In the genomic region with DNA sequence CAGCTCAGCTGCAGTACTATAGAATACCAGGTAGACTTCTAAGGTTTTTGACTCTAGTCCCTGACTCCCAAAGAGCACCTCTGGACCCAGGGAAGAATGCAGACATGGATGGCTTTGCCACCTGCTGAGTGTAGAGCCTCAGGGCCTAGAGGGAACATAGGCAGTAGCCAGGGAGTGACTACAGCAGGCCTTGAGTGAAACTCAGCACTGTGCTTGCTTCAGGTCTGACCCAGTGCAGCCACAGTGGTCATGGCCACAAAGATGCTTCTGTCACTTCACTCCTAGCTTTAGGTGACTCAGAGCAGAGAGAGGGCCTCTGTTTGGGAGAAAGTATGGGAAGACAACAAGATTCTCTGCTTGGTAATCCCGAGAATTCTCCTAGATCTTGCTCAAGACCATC, we compare ENCODE assay signal across 35 cellular contexts.
"Had no signal": no experiment of that assay in that cellular context is flagged by ENCODE, and none has a peak within 500 bp of the region (broad histone marks: within the 10 kb centered on the region; RNA-seq: fewer than 3 reads in every experiment).

No MANE protein-coding gene starts in this region.

- ATAC-seq: activated CD4-positive, alpha-beta T cell treated with anti-CD3 and anti-CD28 coated beads for 36 hours; activated CD4-positive, CD25-positive, alpha-beta regulatory T cell treated with anti-CD3 and anti-CD28 coated beads, Interleukin-2, amount 50 U/mL, for 24 hours; activated CD8-positive, alpha-beta memory T cell treated with anti-CD3 and anti-CD28 coated beads, Interleukin-2, amount 10 ng/mL, durations not matched to agents 7 days and 5 days; WTC11 had no signal

- H3K27ac Mint-ChIP-seq: activated CD4-positive, alpha-beta memory T cell treated with anti-CD3 and anti-CD28 coated beads, Interleukin-2, amount 10 ng/mL, durations not matched to agents 7 days and 5 days; activated CD4-positive, alpha-beta T cell treated with anti-CD3 and anti-CD28 coated beads for 36 hours; activated CD4-positive, alpha-beta T cell treated with anti-CD3 and anti-CD28 coated beads, Interleukin-2, amount 10 ng/mL, durations not matched to agents 7 days and 5 days; activated CD8-positive, alpha-beta memory T cell treated with anti-CD3 and anti-CD28 coated beads, Interleukin-2, amount 10 ng/mL, durations not matched to agents 7 days and 5 days; activated naive CD4-positive, alpha-beta T cell treated with anti-CD3 and anti-CD28 coated beads, Interleukin-2, amount 10 ng/mL, durations not matched to agents 7 days and 5 days; activated naive CD4-positive, alpha-beta T cell treated with anti-CD3 and anti-CD28 coated beads, Interleukin-2, amount 50 U/mL, for 24 hours; activated T-cell treated with anti-CD3 and anti-CD28 coated beads, Interleukin-2, amount 50 U/mL, for 24 hours; activated T-helper 2 cell treated with anti-CD3 and anti-CD28 coated beads, Interferon-gamma antibody, Interleukin-2, Interleukin-4, amounts not matched to agents 10 μg/mL and 5 μg/mL and 100 μg/mL, durations not matched to agents 14 hours and 24 hours and 36 hours; brain; T-helper 1 cell treated with Interleukin-12 subunit alpha and Interleukin-12 subunit beta and Interleukin-4 antibody, amounts not matched to agents 30 μg/mL and 1 μg/mL, for 36 hours; T-helper 2 cell treated with Interferon-gamma antibody and Interleukin-4, amounts not matched to agents 5 μg/mL and 100 μg/mL, for 36 hours; WTC11 had no signal

- H3K27me3 ChIP-seq: ascending aorta, cardiac muscle cell had no signal

- H3K36me3 Mint-ChIP-seq: brain, WTC11 had no signal

- FAIRE-seq: bronchial epithelial cell had no signal

- H3K36me3 ChIP-seq: ascending aorta, cardiac muscle cell, WERI-Rb-1 had no signal

- H3K4me1 ChIP-seq: ascending aorta had no signal

- H3K27me3 Mint-ChIP-seq: activated CD4-positive, alpha-beta memory T cell treated with anti-CD3 and anti-CD28 coated beads, Interleukin-2, amount 10 ng/mL, durations not matched to agents 7 days and 5 days; activated CD4-positive, alpha-beta T cell treated with anti-CD3 and anti-CD28 coated beads for 36 hours; activated CD4-positive, alpha-beta T cell treated with anti-CD3 and anti-CD28 coated beads, Interleukin-2, amount 10 ng/mL, durations not matched to agents 7 days and 5 days; activated CD8-positive, alpha-beta memory T cell treated with anti-CD3 and anti-CD28 coated beads, Interleukin-2, amount 10 ng/mL, durations not matched to agents 7 days and 5 days; activated naive CD4-positive, alpha-beta T cell treated with anti-CD3 and anti-CD28 coated beads, Interleukin-2, amount 10 ng/mL, durations not matched to agents 7 days and 5 days; activated naive CD4-positive, alpha-beta T cell treated with anti-CD3 and anti-CD28 coated beads, Interleukin-2, amount 50 U/mL, for 24 hours; activated naive CD8-positive, alpha-beta T cell; activated T-cell treated with anti-CD3 and anti-CD28 coated beads, Interleukin-2, amount 50 U/mL, for 24 hours; brain; central memory CD8-positive, alpha-beta T cell had no signal

- H3K4me3 ChIP-seq: ascending aorta, cardiac muscle cell had no signal

- DNase-seq: activated CD4-positive, alpha-beta memory T cell treated with anti-CD3 and anti-CD28 coated beads, Interleukin-2, amount 10 ng/mL, durations not matched to agents 7 days and 5 days; activated CD4-positive, alpha-beta T cell treated with anti-CD3 and anti-CD28 coated beads for 1 hour; activated CD4-positive, alpha-beta T cell treated with anti-CD3 and anti-CD28 coated beads for 36 hours; activated CD4-positive, alpha-beta T cell treated with anti-CD3 and anti-CD28 coated beads for 48 hours; activated CD4-positive, alpha-beta T cell treated with anti-CD3 and anti-CD28 coated beads, Interleukin-2, amount 10 ng/mL, durations not matched to agents 7 days and 5 days; activated CD4-positive, alpha-beta T cell treated with anti-CD3 and anti-CD28 coated beads, Interleukin-2, amount 50 U/mL, for 48 hours; activated CD4-positive, CD25-positive, alpha-beta regulatory T cell; activated CD8-positive, alpha-beta memory T cell treated with anti-CD3 and anti-CD28 coated beads, Interleukin-2, amount 10 ng/mL, durations not matched to agents 7 days and 5 days; activated CD8-positive, alpha-beta memory T cell treated with anti-CD3 and anti-CD28 coated beads, Interleukin-2, amount 50 U/mL, for 48 hours; activated effector memory CD4-positive, alpha-beta T cell treated with Interleukin-2 at 50 U/mL for 16 hours; activated gamma-delta T cell; activated naive CD4-positive, alpha-beta T cell treated with anti-CD3 and anti-CD28 coated beads, Interleukin-2, amount 10 ng/mL, durations not matched to agents 7 days and 5 days; activated naive CD4-positive, alpha-beta T cell treated with Interleukin-2 at 50 U/mL for 16 hours; activated T-cell treated with anti-CD3 and anti-CD28 coated beads, Interleukin-2, amount 50 U/mL, for 24 hours; activated T-cell treated with anti-CD3 and anti-CD28 coated beads, Interleukin-2, amount 50 U/mL, for 48 hours; amygdala; anterior cingulate cortex; caudate nucleus; cerebellar nuclear complex; T-helper 1 cell; T-helper 2 cell; T-helper 9 cell; WERI-Rb-1 had no signal

- H3K4me3 Mint-ChIP-seq: activated CD4-positive, alpha-beta memory T cell treated with anti-CD3 and anti-CD28 coated beads, Interleukin-2, amount 10 ng/mL, durations not matched to agents 7 days and 5 days; activated CD4-positive, alpha-beta T cell treated with anti-CD3 and anti-CD28 coated beads for 36 hours; activated CD4-positive, alpha-beta T cell treated with anti-CD3 and anti-CD28 coated beads, Interleukin-2, amount 10 ng/mL, durations not matched to agents 7 days and 5 days; activated CD8-positive, alpha-beta memory T cell treated with anti-CD3 and anti-CD28 coated beads, Interleukin-2, amount 10 ng/mL, durations not matched to agents 7 days and 5 days; activated naive CD4-positive, alpha-beta T cell treated with anti-CD3 and anti-CD28 coated beads, Interleukin-2, amount 10 ng/mL, durations not matched to agents 7 days and 5 days; activated naive CD4-positive, alpha-beta T cell treated with anti-CD3 and anti-CD28 coated beads, Interleukin-2, amount 50 U/mL, for 24 hours; activated naive CD8-positive, alpha-beta T cell; activated T-cell treated with anti-CD3 and anti-CD28 coated beads, Interleukin-2, amount 50 U/mL, for 24 hours; brain; central memory CD8-positive, alpha-beta T cell; T-helper 1 cell treated with Interleukin-12 subunit alpha and Interleukin-12 subunit beta and Interleukin-4 antibody, amounts not matched to agents 30 μg/mL and 1 μg/mL, for 36 hours; T-helper 2 cell treated with Interferon-gamma antibody and Interleukin-4, amounts not matched to agents 5 μg/mL and 100 μg/mL, for 36 hours; WTC11 had no signal

- H3K27ac ChIP-seq: ascending aorta, cardiac muscle cell, WERI-Rb-1 had no signal

- H3K4me1 Mint-ChIP-seq: brain, WTC11 had no signal
